1 cellular context compared by ENCODE assay signal in genomic region chr6:33374359-33374910, GRCh38.
TF ChIP-seq lines count a peak whose summit lies in the region.

No MANE protein-coding gene starts in this region.

TF ChIP-seq in GM23338, 12 proteins besides CTCF, POLR2A, EP300 and RAD21 (continued from another document):
- TF ChIP-seq ETS1 (IDR thresholded peaks at IDR 0.05) (no peak), ZNF462 (CRISPR knock-in tag; IDR thresholded peaks at IDR 0.05) (no peak)
